ENCODE assay signal across 11 cellular contexts in genomic region chr3:98812851-98813374, GRCh38. TPM values are rescaled to one million over a fixed set of nuclear protein-coding genes. Genes with fewer than 3 reads are reported as not detected.
DNase-seq lines count a peak whose midpoint lies in the region; ATAC-seq and TF ChIP-seq lines count a peak whose summit lies in the region.
"Had no signal": no experiment of that assay in that cellular context is flagged by ENCODE, and none has a peak within 500 bp of the region (broad histone marks: within the 10 kb centered on the region; RNA-seq: fewer than 3 reads in every experiment).

No MANE protein-coding gene starts in this region.

- H3K36me3 Mint-ChIP-seq in nephron (ENCODE audit: low read depth): peaks cover 42% of the 10 kb centered on the region

- H3K4me1 Mint-ChIP-seq in nephron: no peaks in the 10 kb centered on the region
- H3K4me1 Mint-ChIP-seq: CD8-positive, alpha-beta memory T cell had no signal

- no peaks in the 10 kb centered on the region for H3K27me3 ChIP-seq in dorsolateral prefrontal cortex

- H3K9me3 Mint-ChIP-seq in nephron: no peaks in the 10 kb centered on the region
- H3K9me3 Mint-ChIP-seq: CD8-positive, alpha-beta memory T cell; naive thymus-derived CD8-positive, alpha-beta T cell had no signal

- intact Hi-C loops in dorsolateral prefrontal cortex (cut with DNase I): loop anchor here (2.0 to 10.0 kb wide), 4 partner anchors 210 to 776 kb away; partner anchors contain the start of genes GABRR3 (in 2 of the 2) and CLDND1 (in 1 of the 2)

- H3K4me3 ChIP-seq in dorsolateral prefrontal cortex: no peak overlapping the region

- no peak overlapping the region for H3K27ac ChIP-seq in dorsolateral prefrontal cortex

- ATAC-seq in HG02884 (IDR thresholded peaks at IDR 0.05; ENCODE audit: unreplicated experiment) (peak; percentile 44), GM21825 (IDR thresholded peaks at IDR 0.05; ENCODE audit: unreplicated experiment) (no peak)
- ATAC-seq: naive thymus-derived CD8-positive, alpha-beta T cell had no signal

- TF ChIP-seq CTCF in dorsolateral prefrontal cortex (IDR thresholded peaks at IDR 0.05 in 54 of 56, conservative IDR thresholded peaks at IDR 0.05 in 2 of 56; ENCODE audit: low read depth in 1 of 56, partially characterized antibody in 56 of 56) (peak; percentile 41 to 91 (median 79)), nephron (IDR thresholded peaks at IDR 0.05; ENCODE audit: unreplicated experiment in 3 of 3) (peak; percentile 64 to 83 (median 67))

- H3K27ac Mint-ChIP-seq in nephron: no peak overlapping the region
- H3K27ac Mint-ChIP-seq: CD8-positive, alpha-beta memory T cell; naive thymus-derived CD8-positive, alpha-beta T cell had no signal

- DNase-seq in NCI-H1105 treated with DMSO at 0.1 percent for 48 hours (lab: John Stamatoyannopoulos, UW) (peak; percentile 59), NCI-H1105 (lab: John Stamatoyannopoulos, UW) (no peak), NCI-H774 (lab: John Stamatoyannopoulos, UW) (peak; percentile 3), dorsolateral prefrontal cortex (no peak), amygdala (lab: John Stamatoyannopoulos, UW) (no peak)

- H3K4me3 Mint-ChIP-seq in nephron: no peak overlapping the region
- H3K4me3 Mint-ChIP-seq: CD8-positive, alpha-beta memory T cell; naive thymus-derived CD8-positive, alpha-beta T cell had no signal

- H3K27me3 Mint-ChIP-seq in nephron (ENCODE audit: low read depth): no peaks in the 10 kb centered on the region
- H3K27me3 Mint-ChIP-seq: naive thymus-derived CD8-positive, alpha-beta T cell had no signal

RNA-seq across cellular contexts. Expression of gene ST3GAL6, which starts 49.8 kb away (rescaled TPM):
- total RNA-seq in dorsolateral prefrontal cortex: 10 to 100 TPM; 14.2 to 56.6 (median 29.9) TPM
- total RNA-seq: naive thymus-derived CD8-positive, alpha-beta T cell; T-helper 2 cell treated with Interferon-gamma antibody and Interleukin-4, amounts not matched to agents 100 ng/mL and 5 ng/mL, for 36 hours had no signal

Comparison
In these comparisons a context has a peak if more than half of its experiments do, and no peak if none do; other contexts are left out.
1. DNase-seq: peak in NCI-H1105 treated with DMSO at 0.1 percent for 48 hours (single experiment) and NCI-H774 (single experiment); none in NCI-H1105 (single experiment), dorsolateral prefrontal cortex (0 of 10) and amygdala (0 of 56).